ENCODE assay signal across 1 cellular context in genomic region chr2:164711246-164712138, GRCh38.
TF ChIP-seq lines count a peak whose summit lies in the region.

No MANE protein-coding gene starts in this region.

TF ChIP-seq in HepG2, 621 proteins besides CTCF, POLR2A, EP300 and RAD21 (continued from another document and continues in another):
- 0 out of 2 replicates have a peak, but pooled peaks have one; percentile 32 for TF ChIP-seq HDAC1 (CRISPR knock-in tag; IDR thresholded peaks at IDR 0.05)
- no peak for TF ChIP-seq FOSL2 (CRISPR knock-in tag; IDR thresholded peaks at IDR 0.05)
- TF ChIP-seq ATF7-NPFF (CRISPR knock-in tag; IDR thresholded peaks at IDR 0.05; ENCODE audit: low read depth) = no peak
- TF ChIP-seq KAT2B (IDR thresholded peaks at IDR 0.05; ENCODE audit: borderline replicate concordance, low read depth, low read length) = no peak
- TF ChIP-seq, protein P1, sequence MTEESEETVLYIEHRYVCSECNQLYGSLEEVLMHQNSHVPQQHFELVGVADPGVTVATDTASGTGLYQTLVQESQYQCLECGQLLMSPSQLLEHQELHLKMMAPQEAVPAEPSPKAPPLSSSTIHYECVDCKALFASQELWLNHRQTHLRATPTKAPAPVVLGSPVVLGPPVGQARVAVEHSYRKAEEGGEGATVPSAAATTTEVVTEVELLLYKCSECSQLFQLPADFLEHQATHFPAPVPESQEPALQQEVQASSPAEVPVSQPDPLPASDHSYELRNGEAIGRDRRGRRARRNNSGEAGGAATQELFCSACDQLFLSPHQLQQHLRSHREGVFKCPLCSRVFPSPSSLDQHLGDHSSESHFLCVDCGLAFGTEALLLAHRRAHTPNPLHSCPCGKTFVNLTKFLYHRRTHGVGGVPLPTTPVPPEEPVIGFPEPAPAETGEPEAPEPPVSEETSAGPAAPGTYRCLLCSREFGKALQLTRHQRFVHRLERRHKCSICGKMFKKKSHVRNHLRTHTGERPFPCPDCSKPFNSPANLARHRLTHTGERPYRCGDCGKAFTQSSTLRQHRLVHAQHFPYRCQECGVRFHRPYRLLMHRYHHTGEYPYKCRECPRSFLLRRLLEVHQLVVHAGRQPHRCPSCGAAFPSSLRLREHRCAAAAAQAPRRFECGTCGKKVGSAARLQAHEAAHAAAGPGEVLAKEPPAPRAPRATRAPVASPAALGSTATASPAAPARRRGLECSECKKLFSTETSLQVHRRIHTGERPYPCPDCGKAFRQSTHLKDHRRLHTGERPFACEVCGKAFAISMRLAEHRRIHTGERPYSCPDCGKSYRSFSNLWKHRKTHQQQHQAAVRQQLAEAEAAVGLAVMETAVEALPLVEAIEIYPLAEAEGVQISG (CRISPR knock-in tag; IDR thresholded peaks at IDR 0.05) = no peak
- TF ChIP-seq PITX1 (CRISPR knock-in tag; IDR thresholded peaks at IDR 0.05) = peak; percentile 51; the same call in 1 of the 2 replicates
- peak; percentile 40; the same call in 1 of the 2 replicates for TF ChIP-seq FOXJ3 (CRISPR knock-in tag; IDR thresholded peaks at IDR 0.05; ENCODE audit: borderline replicate concordance)
- TF ChIP-seq ZNF33A (CRISPR knock-in tag; IDR thresholded peaks at IDR 0.05; ENCODE audit: borderline replicate concordance) = no peak
- TF ChIP-seq, protein P2, sequence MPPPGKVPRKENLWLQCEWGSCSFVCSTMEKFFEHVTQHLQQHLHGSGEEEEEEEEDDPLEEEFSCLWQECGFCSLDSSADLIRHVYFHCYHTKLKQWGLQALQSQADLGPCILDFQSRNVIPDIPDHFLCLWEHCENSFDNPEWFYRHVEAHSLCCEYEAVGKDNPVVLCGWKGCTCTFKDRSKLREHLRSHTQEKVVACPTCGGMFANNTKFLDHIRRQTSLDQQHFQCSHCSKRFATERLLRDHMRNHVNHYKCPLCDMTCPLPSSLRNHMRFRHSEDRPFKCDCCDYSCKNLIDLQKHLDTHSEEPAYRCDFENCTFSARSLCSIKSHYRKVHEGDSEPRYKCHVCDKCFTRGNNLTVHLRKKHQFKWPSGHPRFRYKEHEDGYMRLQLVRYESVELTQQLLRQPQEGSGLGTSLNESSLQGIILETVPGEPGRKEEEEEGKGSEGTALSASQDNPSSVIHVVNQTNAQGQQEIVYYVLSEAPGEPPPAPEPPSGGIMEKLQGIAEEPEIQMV (CRISPR knock-in tag; IDR thresholded peaks at IDR 0.05; ENCODE audit: low read depth) = no peak
- no peak for TF ChIP-seq CREBL2 (CRISPR knock-in tag; IDR thresholded peaks at IDR 0.05; ENCODE audit: borderline replicate concordance)
- TF ChIP-seq ISX (CRISPR knock-in tag; conservative IDR thresholded peaks at IDR 0.05) = no peak
- no peak for TF ChIP-seq PATZ1 (CRISPR knock-in tag; IDR thresholded peaks at IDR 0.05)
- no peak for TF ChIP-seq ZBTB33 (CRISPR knock-in tag; IDR thresholded peaks at IDR 0.05)
- TF ChIP-seq, protein P3, sequence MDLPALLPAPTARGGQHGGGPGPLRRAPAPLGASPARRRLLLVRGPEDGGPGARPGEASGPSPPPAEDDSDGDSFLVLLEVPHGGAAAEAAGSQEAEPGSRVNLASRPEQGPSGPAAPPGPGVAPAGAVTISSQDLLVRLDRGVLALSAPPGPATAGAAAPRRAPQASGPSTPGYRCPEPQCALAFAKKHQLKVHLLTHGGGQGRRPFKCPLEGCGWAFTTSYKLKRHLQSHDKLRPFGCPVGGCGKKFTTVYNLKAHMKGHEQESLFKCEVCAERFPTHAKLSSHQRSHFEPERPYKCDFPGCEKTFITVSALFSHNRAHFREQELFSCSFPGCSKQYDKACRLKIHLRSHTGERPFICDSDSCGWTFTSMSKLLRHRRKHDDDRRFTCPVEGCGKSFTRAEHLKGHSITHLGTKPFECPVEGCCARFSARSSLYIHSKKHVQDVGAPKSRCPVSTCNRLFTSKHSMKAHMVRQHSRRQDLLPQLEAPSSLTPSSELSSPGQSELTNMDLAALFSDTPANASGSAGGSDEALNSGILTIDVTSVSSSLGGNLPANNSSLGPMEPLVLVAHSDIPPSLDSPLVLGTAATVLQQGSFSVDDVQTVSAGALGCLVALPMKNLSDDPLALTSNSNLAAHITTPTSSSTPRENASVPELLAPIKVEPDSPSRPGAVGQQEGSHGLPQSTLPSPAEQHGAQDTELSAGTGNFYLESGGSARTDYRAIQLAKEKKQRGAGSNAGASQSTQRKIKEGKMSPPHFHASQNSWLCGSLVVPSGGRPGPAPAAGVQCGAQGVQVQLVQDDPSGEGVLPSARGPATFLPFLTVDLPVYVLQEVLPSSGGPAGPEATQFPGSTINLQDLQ (CRISPR knock-in tag; IDR thresholded peaks at IDR 0.05) = no peak
- TF ChIP-seq SRSF9 (IDR thresholded peaks at IDR 0.05; ENCODE audit: borderline replicate concordance, insufficient read depth, low read depth, low read length, poor library complexity, severe bottlenecking) = no peak
- TF ChIP-seq, protein P4, sequence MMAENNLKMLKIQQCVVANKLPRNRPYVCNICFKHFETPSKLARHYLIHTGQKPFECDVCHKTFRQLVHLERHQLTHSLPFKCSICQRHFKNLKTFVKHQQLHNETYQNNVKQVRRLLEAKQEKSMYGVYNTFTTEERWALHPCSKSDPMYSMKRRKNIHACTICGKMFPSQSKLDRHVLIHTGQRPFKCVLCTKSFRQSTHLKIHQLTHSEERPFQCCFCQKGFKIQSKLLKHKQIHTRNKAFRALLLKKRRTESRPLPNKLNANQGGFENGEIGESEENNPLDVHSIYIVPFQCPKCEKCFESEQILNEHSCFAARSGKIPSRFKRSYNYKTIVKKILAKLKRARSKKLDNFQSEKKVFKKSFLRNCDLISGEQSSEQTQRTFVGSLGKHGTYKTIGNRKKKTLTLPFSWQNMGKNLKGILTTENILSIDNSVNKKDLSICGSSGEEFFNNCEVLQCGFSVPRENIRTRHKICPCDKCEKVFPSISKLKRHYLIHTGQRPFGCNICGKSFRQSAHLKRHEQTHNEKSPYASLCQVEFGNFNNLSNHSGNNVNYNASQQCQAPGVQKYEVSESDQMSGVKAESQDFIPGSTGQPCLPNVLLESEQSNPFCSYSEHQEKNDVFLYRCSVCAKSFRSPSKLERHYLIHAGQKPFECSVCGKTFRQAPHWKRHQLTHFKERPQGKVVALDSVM (CRISPR knock-in tag; IDR thresholded peaks at IDR 0.05) = no peak
- no peak; the same call in 1 of the 2 replicates for TF ChIP-seq IKZF5 (CRISPR knock-in tag; IDR thresholded peaks at IDR 0.05)
- peak; percentile 63 for TF ChIP-seq PPARG (CRISPR knock-in tag; conservative IDR thresholded peaks at IDR 0.05)
- TF ChIP-seq POLR2G (IDR thresholded peaks at IDR 0.05; ENCODE audit: low read depth, low read length) = peak; percentile 66; the same call in 1 of the 2 replicates
- TF ChIP-seq GZF1 (CRISPR knock-in tag; IDR thresholded peaks at IDR 0.05) = no peak
- TF ChIP-seq GPN1 (CRISPR knock-in tag; IDR thresholded peaks at IDR 0.05; ENCODE audit: borderline replicate concordance) = no peak
- TF ChIP-seq SNAPC4 (CRISPR knock-in tag; IDR thresholded peaks at IDR 0.05) = no peak
- TF ChIP-seq BRD4 (CRISPR knock-in tag; IDR thresholded peaks at IDR 0.05) = no peak
- no peak for TF ChIP-seq ZNF737 (CRISPR knock-in tag; IDR thresholded peaks at IDR 0.05; ENCODE audit: borderline replicate concordance)
- TF ChIP-seq NFYB (CRISPR knock-in tag; IDR thresholded peaks at IDR 0.05) = no peak
- TF ChIP-seq, protein P5, sequence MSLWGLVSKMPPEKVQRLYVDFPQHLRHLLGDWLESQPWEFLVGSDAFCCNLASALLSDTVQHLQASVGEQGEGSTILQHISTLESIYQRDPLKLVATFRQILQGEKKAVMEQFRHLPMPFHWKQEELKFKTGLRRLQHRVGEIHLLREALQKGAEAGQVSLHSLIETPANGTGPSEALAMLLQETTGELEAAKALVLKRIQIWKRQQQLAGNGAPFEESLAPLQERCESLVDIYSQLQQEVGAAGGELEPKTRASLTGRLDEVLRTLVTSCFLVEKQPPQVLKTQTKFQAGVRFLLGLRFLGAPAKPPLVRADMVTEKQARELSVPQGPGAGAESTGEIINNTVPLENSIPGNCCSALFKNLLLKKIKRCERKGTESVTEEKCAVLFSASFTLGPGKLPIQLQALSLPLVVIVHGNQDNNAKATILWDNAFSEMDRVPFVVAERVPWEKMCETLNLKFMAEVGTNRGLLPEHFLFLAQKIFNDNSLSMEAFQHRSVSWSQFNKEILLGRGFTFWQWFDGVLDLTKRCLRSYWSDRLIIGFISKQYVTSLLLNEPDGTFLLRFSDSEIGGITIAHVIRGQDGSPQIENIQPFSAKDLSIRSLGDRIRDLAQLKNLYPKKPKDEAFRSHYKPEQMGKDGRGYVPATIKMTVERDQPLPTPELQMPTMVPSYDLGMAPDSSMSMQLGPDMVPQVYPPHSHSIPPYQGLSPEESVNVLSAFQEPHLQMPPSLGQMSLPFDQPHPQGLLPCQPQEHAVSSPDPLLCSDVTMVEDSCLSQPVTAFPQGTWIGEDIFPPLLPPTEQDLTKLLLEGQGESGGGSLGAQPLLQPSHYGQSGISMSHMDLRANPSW (CRISPR knock-in tag; IDR thresholded peaks at IDR 0.05; ENCODE audit: borderline replicate concordance) = peak; percentile 1; the same call in 1 of the 2 replicates
- TF ChIP-seq, protein P6, sequence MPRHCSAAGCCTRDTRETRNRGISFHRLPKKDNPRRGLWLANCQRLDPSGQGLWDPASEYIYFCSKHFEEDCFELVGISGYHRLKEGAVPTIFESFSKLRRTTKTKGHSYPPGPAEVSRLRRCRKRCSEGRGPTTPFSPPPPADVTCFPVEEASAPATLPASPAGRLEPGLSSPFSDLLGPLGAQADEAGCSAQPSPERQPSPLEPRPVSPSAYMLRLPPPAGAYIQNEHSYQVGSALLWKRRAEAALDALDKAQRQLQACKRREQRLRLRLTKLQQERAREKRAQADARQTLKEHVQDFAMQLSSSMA (CRISPR knock-in tag; IDR thresholded peaks at IDR 0.05) = no peak
- TF ChIP-seq KLF13 (CRISPR knock-in tag; IDR thresholded peaks at IDR 0.05) = no peak
- no peak for TF ChIP-seq PHF21A (CRISPR knock-in tag; IDR thresholded peaks at IDR 0.05)
- no peak for TF ChIP-seq ZNF501 (CRISPR knock-in tag; IDR thresholded peaks at IDR 0.05)
- TF ChIP-seq TCF7 (IDR thresholded peaks at IDR 0.05; ENCODE audit: low read depth) = peak; percentile 48; the same call in 1 of the 2 replicates
- peak; percentile 64 for TF ChIP-seq ZNF205 (CRISPR knock-in tag; IDR thresholded peaks at IDR 0.05)
